8 cellular contexts compared by ENCODE assay signal in genomic region chr19:1605236-1606137, GRCh38.
DNase-seq lines count a peak whose midpoint lies in the region; ATAC-seq and TF ChIP-seq lines count a peak whose summit lies in the region.

Gene UQCR11 (minus strand): TSS chr19:1605462. CDS start chr19:1605409, 53 bp downstream.

- DNase-seq in AG09319 (ENCODE audit: extremely low read depth, low read depth) (peak; percentile 90), NCI-H345 treated with DMSO at 0.1 percent for 48 hours (lab: John Stamatoyannopoulos, UW; ENCODE audit: unreplicated experiment) (peak; percentile 92), iris pigment epithelial cell (ENCODE audit: low read depth) (peak; percentile 96)
- peak; percentile 74 to 84 (median 80) for DNase-seq in activated CD4-positive, CD25-positive, alpha-beta regulatory T cell (lab: John Stamatoyannopoulos, UW)
- peak; percentile 91 for DNase-seq in central memory CD4-positive, alpha-beta T cell
- DNase-seq in stimulated activated CD4-positive, alpha-beta T cell treated with anti-CD3 and anti-CD28 coated beads, Interleukin-12 subunit alpha, Interleukin-12 subunit beta, amount 100 ng/mL, for 24 hours (ENCODE audit: low read depth in 2 of 2), result peak; percentile 83 to 94

- peak; percentile 70 for TF ChIP-seq CTCF in AG09319 (IDR thresholded peaks at IDR 0.05; ENCODE audit: low read depth, low read length)

- ATAC-seq in GM19023 (IDR thresholded peaks at IDR 0.05; ENCODE audit: unreplicated experiment) (peak; percentile 86), HG03280 (IDR thresholded peaks at IDR 0.05; ENCODE audit: unreplicated experiment) (peak; percentile 89)

Comparison
In these comparisons a context has a peak if more than half of its experiments do, and no peak if none do; other contexts are left out.
1. Peak in every context shown above with its lines: DNase-seq and ATAC-seq.